ENCODE assay signal across 35 cellular contexts in the genomic region with DNA sequence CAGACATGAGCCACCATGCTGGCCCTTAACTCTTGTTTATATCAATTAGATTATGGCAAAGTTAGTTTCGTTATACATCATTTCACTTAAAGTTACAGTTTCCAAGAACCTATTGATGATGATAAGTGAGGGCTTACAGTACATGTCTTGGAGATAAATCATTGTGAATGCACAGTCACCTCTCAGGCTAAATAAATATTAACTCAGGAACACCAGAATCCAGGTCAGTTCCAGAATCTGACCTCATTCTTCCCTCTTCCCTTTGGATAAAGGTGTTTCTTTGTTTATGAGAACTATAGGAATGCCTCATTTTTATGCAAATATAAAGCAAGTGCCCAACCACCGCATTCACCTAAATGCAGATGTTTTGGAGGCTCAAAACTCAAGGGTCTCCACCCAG. TPM values are rescaled to one million over a fixed set of nuclear protein-coding genes. Genes with fewer than 3 reads are reported as not detected.
"Had no signal": no experiment of that assay in that cellular context is flagged by ENCODE, and none has a peak within 500 bp of the region (broad histone marks: within the 10 kb centered on the region; RNA-seq: fewer than 3 reads in every experiment).

No MANE protein-coding gene starts in this region.

- DNase-seq: activated CD4-positive, alpha-beta memory T cell treated with anti-CD3 and anti-CD28 coated beads, Interleukin-2, amount 10 ng/mL, durations not matched to agents 7 days and 5 days; activated CD4-positive, alpha-beta T cell treated with anti-CD3 and anti-CD28 coated beads for 1 hour; activated CD4-positive, alpha-beta T cell treated with anti-CD3 and anti-CD28 coated beads for 48 hours; activated CD4-positive, CD25-positive, alpha-beta regulatory T cell; activated effector memory CD4-positive, alpha-beta T cell treated with anti-CD3 and anti-CD28 coated beads, Interleukin-2, amount 50 U/mL, for 16 hours; activated naive CD4-positive, alpha-beta T cell; activated naive CD8-positive, alpha-beta T cell treated with anti-CD3 and anti-CD28 coated beads, Interleukin-2, amount 10 ng/mL, durations not matched to agents 7 days and 5 days; activated T-cell treated with anti-CD3 and anti-CD28 coated beads, Interleukin-2, amount 50 U/mL, for 1 hour; activated T-cell treated with anti-CD3 and anti-CD28 coated beads, Interleukin-2, amount 50 U/mL, for 72 hours; amygdala; Karpas-422; MG63; NCI-H1048; NCI-H1105 treated with DMSO at 0.1 percent for 48 hours; NCI-H1436; NCI-H1694; NCI-H2029 treated with DMSO at 0.1 percent for 48 hours; NCI-H2107; NCI-H2171 treated with DMSO at 0.1 percent for 48 hours; NCI-H226; NCI-H446 treated with DMSO at 0.1 percent for 48 hours; NCI-H524; NCI-H69; SHP77; SJCRH30; T1000; WERI-Rb-1 had no signal

- H3K9me3 ChIP-seq: ascending aorta had no signal

- H3K4me1 ChIP-seq: ascending aorta, SJCRH30 had no signal

- H3K36me3 ChIP-seq: ascending aorta, MG63, SJCRH30, WERI-Rb-1 had no signal

- H3K27ac ChIP-seq: ascending aorta, SJCRH30, SK-N-MC, WERI-Rb-1 had no signal

- H3K4me3 ChIP-seq: ascending aorta, MG63, SJCRH30, SK-N-MC had no signal

- H3K27me3 ChIP-seq: ascending aorta, MG63, SJCRH30 had no signal

- ATAC-seq: activated T-cell treated with anti-CD3 and anti-CD28 coated beads, Interleukin-2, amount 50 U/mL, for 72 hours; activated T-helper 17 cell treated with anti-CD3 and anti-CD28 coated beads, Interleukin-2, amount 50 U/mL, for 72 hours; Panc1 had no signal

RNA-seq across cellular contexts. Expression of a gene that starts 48.4 kb away (rescaled TPM):
- total RNA-seq: activated CD4-positive, alpha-beta memory T cell treated with anti-CD3 and anti-CD28 coated beads, Interleukin-2, amount 10 ng/mL, durations not matched to agents 7 days and 5 days; activated CD8-positive, alpha-beta memory T cell treated with anti-CD3 and anti-CD28 coated beads for 36 hours; activated naive CD8-positive, alpha-beta T cell treated with anti-CD3 and anti-CD28 coated beads, Interleukin-2, amount 10 ng/mL, durations not matched to agents 7 days and 5 days; activated T-cell treated with anti-CD3 and anti-CD28 coated beads, Interleukin-2, amount 50 U/mL, for 72 hours; activated T-helper 17 cell treated with anti-CD3 and anti-CD28 coated beads, Interleukin-2, amount 50 U/mL, for 72 hours; ascending aorta; RPMI7951; SJCRH30; T-helper 1 cell treated with Interleukin-12 subunit alpha and Interleukin-12 subunit beta and Interleukin-4 antibody, amounts not matched to agents 30 ng/mL and 1 ng/mL, for 36 hours; T-helper 2 cell treated with Interferon-gamma antibody and Interleukin-4, amounts not matched to agents 100 ng/mL and 5 ng/mL, for 36 hours had no signal
